Comparison of ENCODE assay signal across 16 cellular contexts in the genomic region with DNA sequence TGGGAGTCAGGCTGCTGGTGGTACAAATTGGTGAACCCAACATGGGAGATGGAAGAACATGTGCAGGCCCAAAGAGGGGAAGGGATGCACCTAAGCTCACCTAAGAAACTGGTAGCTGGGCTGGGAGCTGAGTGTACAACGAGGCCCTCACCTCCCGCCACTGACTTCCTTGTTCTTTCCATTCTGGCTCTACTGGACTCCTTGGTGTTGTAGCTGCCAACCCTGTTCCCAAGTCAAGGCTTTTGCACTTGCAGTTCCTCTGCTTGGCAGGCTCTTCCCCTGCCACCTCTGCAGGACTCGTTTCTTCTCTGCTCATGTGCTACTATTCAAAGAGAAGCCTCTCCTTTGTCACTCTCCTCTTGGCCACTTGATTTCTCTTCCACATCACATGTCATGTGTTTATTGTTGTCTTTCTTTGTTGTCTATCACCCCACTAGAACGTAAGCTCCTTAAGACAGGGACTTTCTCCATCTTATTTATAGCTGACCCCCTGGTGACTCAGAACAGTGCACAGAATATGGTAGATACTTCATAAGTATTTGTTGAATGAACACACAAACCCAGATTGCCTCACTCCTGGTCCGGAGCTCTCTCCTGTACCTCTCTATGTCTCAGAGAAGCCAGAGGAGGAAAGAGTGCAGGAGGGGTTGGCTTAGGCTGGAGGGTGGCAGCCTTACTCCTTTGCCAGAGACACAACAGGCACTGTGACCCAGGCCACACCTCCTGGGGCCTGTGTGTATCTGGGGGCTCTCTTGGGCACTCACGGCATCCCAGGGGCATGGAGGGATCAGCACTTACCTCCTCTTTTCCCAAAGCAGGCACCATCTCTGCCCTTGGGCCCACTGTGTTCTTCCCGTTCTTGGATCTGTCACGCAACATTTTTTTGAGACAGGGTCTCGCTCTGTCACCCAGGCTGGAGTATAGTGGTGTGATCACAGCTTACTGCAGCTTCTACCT. TPM values are rescaled to one million over a fixed set of nuclear protein-coding genes. Genes with fewer than 3 reads are reported as not detected.
DNase-seq lines count a peak whose midpoint lies in the region; ATAC-seq and TF ChIP-seq lines count a peak whose summit lies in the region.
"Had no signal": no experiment of that assay in that cellular context is flagged by ENCODE, and none has a peak within 500 bp of the region (broad histone marks: within the 10 kb centered on the region; RNA-seq: fewer than 3 reads in every experiment).

No MANE protein-coding gene starts in this region.

- no peaks in the 10 kb centered on the region for H3K4me1 ChIP-seq in breast epithelium
- H3K4me1 ChIP-seq in lower lobe of right lung: peaks cover 10% of the 10 kb centered on the region
- H3K4me1 ChIP-seq in vagina: no peaks in the 10 kb centered on the region

- H3K27ac ChIP-seq in breast epithelium: peak overlapping the region; percentile 79 to 82
- peak overlapping the region; percentile 40 for H3K27ac ChIP-seq in lower lobe of right lung
- H3K27ac ChIP-seq in vagina: peak overlapping the region; percentile 58

- DNase-seq in NCI-H2029 treated with DMSO at 0.1 percent for 48 hours (lab: John Stamatoyannopoulos, UW) (peak; percentile 27), NCI-H2029 (lab: John Stamatoyannopoulos, UW) (no peak), breast epithelium (ENCODE audit: low spot score in 2 of 2) (no peak), lower lobe of right lung (no peak), vagina (ENCODE audit: extremely low spot score in 2 of 2) (no peak), NCI-H146 treated with DMSO at 0.1 percent for 48 hours (lab: John Stamatoyannopoulos, UW; ENCODE audit: unreplicated experiment) (no peak), cerebellar nuclear complex (lab: John Stamatoyannopoulos, UW) (no peak)
- DNase-seq: activated CD4-positive, alpha-beta T cell treated with anti-CD3 and anti-CD28 coated beads, Interleukin-2, amount 50 U/mL, for 1 hour; NCI-H526 treated with DMSO at 0.1 percent for 48 hours; nephron progenitor cell had no signal

- TF ChIP-seq CTCF in breast epithelium (IDR thresholded peaks at IDR 0.05) (no peak), lower lobe of right lung (IDR thresholded peaks at IDR 0.05) (no peak), vagina (IDR thresholded peaks at IDR 0.05) (no peak)

- H3K4me3 ChIP-seq in breast epithelium: no peak overlapping the region
- no peak overlapping the region for H3K4me3 ChIP-seq in lower lobe of right lung
- no peak overlapping the region for H3K4me3 ChIP-seq in vagina

- intact Hi-C loops in breast epithelium (cut with DNase I; ENCODE audit: low total_unique reads): loop anchor here (5.0 kb wide), 1 partner anchor 62 kb away; no protein-coding TSS in a partner anchor
- intact Hi-C loops in lower lobe of right lung (cut with DNase I): no loop called here
- intact Hi-C loops in vagina (cut with DNase I): no loop called here

- H3K36me3 ChIP-seq in breast epithelium (no peaks in the 10 kb centered on the region), lower lobe of right lung (no peaks in the 10 kb centered on the region), vagina (no peaks in the 10 kb centered on the region)

- TF ChIP-seq POLR2A in breast epithelium (IDR thresholded peaks at IDR 0.05) (no peak), vagina (IDR thresholded peaks at IDR 0.05) (no peak)

- no peaks in the 10 kb centered on the region for H3K27me3 ChIP-seq in breast epithelium
- no peaks in the 10 kb centered on the region for H3K27me3 ChIP-seq in lower lobe of right lung (ENCODE audit: low read depth)
- no peaks in the 10 kb centered on the region for H3K27me3 ChIP-seq in vagina

- ATAC-seq in lower lobe of right lung (peak; percentile 7 to 28), HG03280 (IDR thresholded peaks at IDR 0.05; ENCODE audit: unreplicated experiment) (no peak)
- ATAC-seq: HepG2 had no signal

- no peaks in the 10 kb centered on the region for H3K9me3 ChIP-seq in breast epithelium
- H3K9me3 ChIP-seq in lower lobe of right lung: no peaks in the 10 kb centered on the region
- H3K9me3 ChIP-seq in vagina: no peaks in the 10 kb centered on the region

RNA-seq across cellular contexts. Expression of a gene that starts 5.2 kb away (rescaled TPM):
- not detected for total RNA-seq in breast epithelium
- total RNA-seq in lower lobe of right lung: not detected
- total RNA-seq in vagina: not detected
- total RNA-seq: activated T-cell treated with anti-CD3 and anti-CD28 coated beads, Interleukin-2, amount 50 U/mL, for 72 hours; glomerular endothelial cell; kidney epithelial cell; subcutaneous adipose tissue had no signal

RNA-seq across cellular contexts. Expression of a gene that starts 29.7 kb away (rescaled TPM):
- 10 to 100 TPM; 34.7 to 54.7 (median 44.9) TPM for total RNA-seq in breast epithelium
- total RNA-seq in lower lobe of right lung: 98.5 TPM
- total RNA-seq in vagina: 127 TPM

RNA-seq across cellular contexts. Expression of a gene that starts 30.1 kb away (rescaled TPM):
- total RNA-seq in breast epithelium: 10 to 100 TPM; 63.1 to 73.4 (median 65.5) TPM
- total RNA-seq in lower lobe of right lung: 80.9 TPM
- total RNA-seq in vagina: 41.5 TPM

RNA-seq across cellular contexts. Expression of a gene that starts 55.5 kb away (rescaled TPM):
- total RNA-seq in breast epithelium (10 to 100 TPM; 36.3 to 45.5 (median 38.3) TPM), lower lobe of right lung (36.2 TPM), vagina (34.1 TPM)
